In the genomic region with DNA sequence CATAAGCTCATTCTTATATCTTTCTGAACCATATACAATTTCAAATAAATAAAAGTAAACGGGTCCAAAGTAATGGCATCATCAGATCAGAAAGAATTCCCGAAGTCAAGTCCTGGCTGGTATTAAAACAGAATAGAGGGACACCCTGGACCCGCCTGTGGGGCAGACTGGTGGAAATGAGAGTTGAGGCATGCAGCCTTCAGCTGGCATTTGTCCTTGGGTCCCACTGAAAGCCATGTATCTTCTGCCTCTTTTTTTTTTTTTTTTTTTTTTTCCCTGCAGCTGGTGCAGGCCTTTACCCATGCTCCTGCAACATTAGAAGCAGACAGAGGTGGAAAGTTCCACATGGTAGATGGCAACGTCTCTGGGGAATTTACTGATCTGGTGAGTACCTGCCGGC, we compare ENCODE assay signal across 25 cellular contexts.
"Had no signal": no experiment of that assay in that cellular context is flagged by ENCODE, and none has a peak within 500 bp of the region (broad histone marks: within the 10 kb centered on the region; RNA-seq: fewer than 3 reads in every experiment).

No MANE protein-coding gene starts in this region.

- DNase-seq: activated B cell treated with CpG ODN at 0.5 μM for 24 hours; activated CD4-positive, alpha-beta memory T cell treated with anti-CD3 and anti-CD28 coated beads for 36 hours; activated CD4-positive, alpha-beta T cell treated with anti-CD3 and anti-CD28 coated beads for 4 hours; activated CD4-positive, alpha-beta T cell treated with anti-CD3 and anti-CD28 coated beads, Interleukin-2, amount 10 ng/mL, durations not matched to agents 24 days and 14 days; activated CD4-positive, alpha-beta T cell treated with anti-CD3 and anti-CD28 coated beads, Interleukin-2, amount 50 U/mL, for 1 hour; activated CD4-positive, alpha-beta T cell treated with anti-CD3 and anti-CD28 coated beads, Interleukin-2, amount 50 U/mL, for 4 hours; activated CD4-positive, CD25-positive, alpha-beta regulatory T cell treated with anti-CD3 and anti-CD28 coated beads, Interleukin-2, amount 50 U/mL, for 72 hours; activated CD8-positive, alpha-beta memory T cell treated with anti-CD3 and anti-CD28 coated beads, Interleukin-2, amount 50 U/mL, for 4 hours; activated CD8-positive, alpha-beta T cell treated with anti-CD3 and anti-CD28 coated beads for 36 hours; activated gamma-delta T cell treated with Interleukin-2 at 50 U/mL for 16 hours; activated naive CD4-positive, alpha-beta T cell; activated naive CD4-positive, alpha-beta T cell treated with anti-CD3 and anti-CD28 coated beads for 36 hours; activated naive CD4-positive, alpha-beta T cell treated with anti-CD3 and anti-CD28 coated beads, Interleukin-2, amount 50 U/mL, for 16 hours; activated naive CD8-positive, alpha-beta T cell treated with anti-CD3 and anti-CD28 coated beads for 36 hours; activated T-cell treated with anti-CD3 and anti-CD28 coated beads for 4 hours; activated T-cell treated with anti-CD3 and anti-CD28 coated beads, Interleukin-2, amount 50 U/mL, for 1 hour; activated T-cell treated with anti-CD3 and anti-CD28 coated beads, Interleukin-2, amount 50 U/mL, for 4 hours; activated T-cell treated with anti-CD3 and anti-CD28 coated beads, Interleukin-2, amount 50 U/mL, for 72 hours; amygdala; anterior cingulate cortex; caudate nucleus; cerebellar nuclear complex; colonic mucosa; T-helper 2 cell; T-helper 9 cell had no signal
